ENCODE assay signal across 13 cellular contexts in the genomic region with DNA sequence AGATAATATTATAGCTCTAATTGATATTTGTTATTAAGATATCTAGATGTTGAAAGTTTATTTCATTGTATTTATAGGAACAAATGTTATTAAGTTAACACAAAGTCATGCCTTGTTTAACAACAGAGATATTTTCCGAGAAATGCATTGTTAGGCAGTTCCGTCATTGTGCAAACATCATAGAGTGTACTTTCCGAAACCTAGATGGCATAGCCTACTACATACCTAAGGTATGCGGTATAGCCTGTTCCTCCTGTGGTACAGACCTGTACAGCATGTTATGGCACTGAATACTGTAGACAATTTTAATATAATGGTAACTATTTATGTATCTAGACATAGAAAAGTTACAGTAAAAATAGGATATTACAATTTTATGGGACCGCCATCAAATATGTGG.
"Had no signal": no experiment of that assay in that cellular context is flagged by ENCODE, and none has a peak within 500 bp of the region (broad histone marks: within the 10 kb centered on the region; RNA-seq: fewer than 3 reads in every experiment).

No MANE protein-coding gene starts in this region.

- H3K4me1 ChIP-seq: right atrium auricular region, tibial artery had no signal

- H3K36me3 ChIP-seq: right atrium auricular region, tibial artery had no signal

- H3K4me3 ChIP-seq: right atrium auricular region, tibial artery had no signal

- DNase-seq: activated CD4-positive, alpha-beta T cell treated with anti-CD3 and anti-CD28 coated beads for 48 hours; activated naive CD4-positive, alpha-beta T cell treated with Interleukin-2 at 50 U/mL for 16 hours; cortex of kidney; effector CD8-positive, alpha-beta T cell; natural killer cell; posterior cingulate gyrus; small intestine; T-helper 9 cell; tibial artery had no signal

- ATAC-seq: natural killer cell; stimulated activated effector memory CD8-positive, alpha-beta T cell treated with anti-CD3 and anti-CD28 coated beads, Interleukin-12 subunit alpha, Interleukin-12 subunit beta, amount 100 ng/mL, for 72 hours had no signal

- H3K27ac ChIP-seq: right atrium auricular region, tibial artery, VCaP had no signal

- FAIRE-seq: astrocyte had no signal

- H3K27me3 ChIP-seq: right atrium auricular region, tibial artery had no signal
